22 cellular contexts compared by ENCODE assay signal in the genomic region with DNA sequence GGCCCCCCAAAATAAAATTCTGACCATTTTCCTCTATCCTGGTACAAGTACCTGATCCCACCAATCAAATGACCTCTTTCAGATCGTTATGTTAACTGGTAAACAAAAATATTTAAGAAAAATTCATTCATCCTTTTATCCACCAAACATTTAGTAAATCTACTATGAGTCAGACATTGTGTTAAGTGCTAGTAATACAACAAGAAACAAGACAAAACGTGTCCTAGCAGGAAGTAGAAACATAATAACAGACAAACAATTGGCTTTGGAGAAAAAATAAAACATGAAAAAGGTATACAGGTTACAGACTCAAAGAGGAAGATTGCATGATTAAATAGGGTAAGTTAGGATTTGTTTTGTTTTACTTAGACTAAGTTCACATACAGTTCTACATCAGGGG. TPM values are rescaled to one million over a fixed set of nuclear protein-coding genes. Genes with fewer than 3 reads are reported as not detected.
"Had no signal": no experiment of that assay in that cellular context is flagged by ENCODE, and none has a peak within 500 bp of the region (broad histone marks: within the 10 kb centered on the region; RNA-seq: fewer than 3 reads in every experiment).

No MANE protein-coding gene starts in this region.

- H3K4me1 ChIP-seq: SJSA1 had no signal

- H3K27ac ChIP-seq: KMS-11, SJSA1 had no signal

- H3K4me3 ChIP-seq: MG63, SJSA1 had no signal

- H3K4me2 ChIP-seq: KMS-11 had no signal

- H3K27me3 ChIP-seq: MG63, SJSA1 had no signal

- H3K9me3 ChIP-seq: MG63, SJSA1 had no signal

- H3K36me3 ChIP-seq: MG63 had no signal

- DNase-seq: activated CD4-positive, alpha-beta T cell treated with anti-CD3 and anti-CD28 coated beads for 4 hours; activated CD8-positive, alpha-beta memory T cell treated with anti-CD3 and anti-CD28 coated beads, Interleukin-2, amount 50 U/mL, for 4 hours; activated CD8-positive, alpha-beta T cell treated with anti-CD3 and anti-CD28 coated beads for 36 hours; activated naive CD4-positive, alpha-beta T cell treated with anti-CD3 and anti-CD28 coated beads, Interleukin-2, amount 50 U/mL, for 16 hours; activated T-cell treated with anti-CD3 and anti-CD28 coated beads, Interleukin-2, amount 50 U/mL, for 72 hours; aorta; MG63; MV-4-11; NCI-H1092 treated with DMSO at 0.1 percent for 48 hours; NCI-H1417 treated with DMSO at 0.1 percent for 48 hours; NCI-H1694; NCI-H2029; NCI-H2107; NCI-H2227 treated with DMSO at 0.1 percent for 48 hours; NCI-H526 treated with DMSO at 0.1 percent for 48 hours; RPMI8226; SHP77 had no signal

- H3K9ac ChIP-seq: KMS-11 had no signal

- ATAC-seq: activated CD4-positive, CD25-positive, alpha-beta regulatory T cell treated with anti-CD3 and anti-CD28 coated beads, Interleukin-2, amount 50 U/mL, for 24 hours; activated CD8-positive, alpha-beta T cell treated with anti-CD3 and anti-CD28 coated beads for 36 hours; activated T-cell treated with anti-CD3 and anti-CD28 coated beads, Interleukin-2, amount 50 U/mL, for 72 hours; Panc1 had no signal

RNA-seq across cellular contexts. Expression of a gene that starts 43.7 kb away (rescaled TPM):
- total RNA-seq: OCI-LY7 had no signal
